8 cellular contexts compared by ENCODE assay signal in the genomic region with DNA sequence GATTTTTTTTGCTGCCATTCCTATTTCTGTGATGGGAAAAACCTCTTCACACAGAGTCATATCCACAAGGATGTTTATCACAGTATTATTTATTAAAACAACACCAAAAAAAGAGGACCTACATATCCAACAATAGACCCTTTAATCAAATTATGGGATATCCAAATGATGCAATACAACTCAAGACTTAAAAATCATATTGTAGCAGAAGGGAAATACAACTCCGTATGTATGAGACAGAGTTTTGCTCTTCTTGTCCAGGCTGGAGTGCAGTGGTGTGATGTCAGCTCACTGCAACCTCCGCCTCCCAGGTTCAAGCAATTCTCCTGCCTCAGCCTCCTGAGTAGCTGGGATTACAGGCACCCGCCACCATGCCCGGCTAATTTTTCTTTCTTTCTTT. TPM values are rescaled to one million over a fixed set of nuclear protein-coding genes. Genes with fewer than 3 reads are reported as not detected.
"Had no signal": no experiment of that assay in that cellular context is flagged by ENCODE, and none has a peak within 500 bp of the region (broad histone marks: within the 10 kb centered on the region; RNA-seq: fewer than 3 reads in every experiment).

No MANE protein-coding gene starts in this region.

RNA-seq across cellular contexts. Expression of gene PGF, which starts 22.5 kb away (rescaled TPM):
- total RNA-seq: naive thymus-derived CD8-positive, alpha-beta T cell had no signal

RNA-seq across cellular contexts. Expression of gene PROX2, which starts 57.0 kb away (rescaled TPM):
- total RNA-seq: dermis microvascular lymphatic vessel endothelial cell, epithelial cell of proximal tubule, kidney, left colon, occipital lobe, right cardiac atrium, uterus had no signal
- polyA plus RNA-seq: right cardiac atrium had no signal
